8 cellular contexts compared by ENCODE assay signal in the genomic region with DNA sequence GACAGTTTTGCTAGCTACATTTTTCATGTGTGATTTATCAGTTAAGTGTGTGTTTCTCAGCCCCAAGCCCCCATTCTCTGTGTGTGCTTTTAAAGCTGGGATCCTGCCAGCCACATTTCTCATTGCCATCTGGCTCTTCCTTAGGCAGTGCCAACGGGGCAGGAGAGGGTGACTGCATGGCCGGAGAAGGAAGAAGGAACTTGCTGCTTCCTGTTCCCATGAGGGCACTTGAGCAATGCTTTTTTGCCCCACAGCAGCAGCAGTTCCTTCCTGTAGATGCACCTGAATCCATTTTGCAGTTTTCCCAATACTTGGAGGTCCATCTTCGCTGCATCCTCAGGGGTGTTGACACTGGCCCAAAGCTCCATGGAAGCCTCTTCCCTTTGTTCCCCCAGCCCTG. TPM values are rescaled to one million over a fixed set of nuclear protein-coding genes. Genes with fewer than 3 reads are reported as not detected.
DNase-seq lines count a peak whose midpoint lies in the region; ATAC-seq lines count a peak whose summit lies in the region.

No MANE protein-coding gene starts in this region.

- ATAC-seq in activated CD4-positive, alpha-beta T cell treated with anti-CD3 and anti-CD28 coated beads for 36 hours = no peak
- ATAC-seq in effector memory CD8-positive, alpha-beta T cell (replicated peaks) = no peak
- ATAC-seq in sciatic nerve = peak; percentile 22

- no peak for DNase-seq in activated CD4-positive, alpha-beta T cell treated with anti-CD3 and anti-CD28 coated beads for 36 hours
- DNase-seq in activated CD4-positive, alpha-beta T cell treated with anti-CD3 and anti-CD28 coated beads, Interleukin-2, amount 50 U/mL, for 48 hours = no peak
- DNase-seq in NOMO-1 treated with dmso at 0.1 percent for 144 hours (lab: John Stamatoyannopoulos, UW; ENCODE audit: unreplicated experiment) (peak; percentile 21), sciatic nerve (ENCODE audit: low spot score) (no peak), NCI-H748 (lab: John Stamatoyannopoulos, UW; ENCODE audit: unreplicated experiment) (no peak)
- no peak for DNase-seq in effector memory CD8-positive, alpha-beta T cell
- DNase-seq in stimulated activated naive CD4-positive, alpha-beta T cell treated with Interleukin-2 at 50 U/mL for 16 hours (lab: John Stamatoyannopoulos, UW) = no peak
- no peak for DNase-seq in activated CD4-positive, CD25-positive, alpha-beta regulatory T cell treated with anti-CD3 and anti-CD28 coated beads, Interleukin-2, amount 50 U/mL, for 72 hours

- H3K4me3 Mint-ChIP-seq in activated CD4-positive, alpha-beta T cell treated with anti-CD3 and anti-CD28 coated beads for 36 hours = no peak overlapping the region
- peak overlapping the region; percentile 67 to 72 for H3K4me3 Mint-ChIP-seq in effector memory CD8-positive, alpha-beta T cell

- intact Hi-C loops in activated CD4-positive, alpha-beta T cell treated with anti-CD3 and anti-CD28 coated beads for 36 hours (cut with DNase I, micrococcal nuclease) = loop anchor here in 1 of 2 experiments (5.0 kb wide), 2 partner anchors 38 to 132 kb away; a partner anchor contains a TSS
- intact Hi-C loops in sciatic nerve (cut with DNase I) = no loop called here

- peaks cover 86% of the 10 kb centered on the region for H3K4me1 Mint-ChIP-seq in activated CD4-positive, alpha-beta T cell treated with anti-CD3 and anti-CD28 coated beads for 36 hours
- H3K4me1 Mint-ChIP-seq in effector memory CD8-positive, alpha-beta T cell (ENCODE audit: low read depth in 2 of 2) = peaks cover 77 to 87% of the 10 kb centered on the region in 2 donors

- POLR2A ChIA-PET in activated CD4-positive, alpha-beta T cell treated with anti-CD3 and anti-CD28 coated beads for 36 hours (lab: Charles Lee) = interaction anchor here (0.6 to 1.2 kb wide), 4 partner anchors 21 to 38 kb away, joined by 3 to 5 read pairs (median 4); no protein-coding TSS in a partner anchor

- H3K36me3 Mint-ChIP-seq in activated CD4-positive, alpha-beta T cell treated with anti-CD3 and anti-CD28 coated beads for 36 hours (ENCODE audit: low read depth) = peaks cover 4% of the 10 kb centered on the region
- H3K36me3 Mint-ChIP-seq in effector memory CD8-positive, alpha-beta T cell (ENCODE audit: insufficient read depth) = peaks cover 4% of the 10 kb centered on the region

- CTCF ChIA-PET in activated CD4-positive, alpha-beta T cell treated with anti-CD3 and anti-CD28 coated beads for 36 hours (lab: Charles Lee) = interaction anchor here (0.9 to 1.5 kb wide), 7 partner anchors 9 to 171 kb away, joined by 3 to 8 read pairs (median 5); no protein-coding TSS in a partner anchor

- peak overlapping the region; percentile 92 for H3K27ac Mint-ChIP-seq in activated CD4-positive, alpha-beta T cell treated with anti-CD3 and anti-CD28 coated beads for 36 hours
- peak overlapping the region; percentile 86 to 89 for H3K27ac Mint-ChIP-seq in effector memory CD8-positive, alpha-beta T cell

- no peaks in the 10 kb centered on the region for H3K27me3 Mint-ChIP-seq in activated CD4-positive, alpha-beta T cell treated with anti-CD3 and anti-CD28 coated beads for 36 hours
- H3K27me3 Mint-ChIP-seq in effector memory CD8-positive, alpha-beta T cell = no peaks in the 10 kb centered on the region

- H3K9me3 Mint-ChIP-seq in activated CD4-positive, alpha-beta T cell treated with anti-CD3 and anti-CD28 coated beads for 36 hours (ENCODE audit: low read depth) = no peaks in the 10 kb centered on the region
- no peaks in the 10 kb centered on the region for H3K9me3 Mint-ChIP-seq in effector memory CD8-positive, alpha-beta T cell

RNA-seq across cellular contexts. Expression of a gene that starts 37.5 kb away (rescaled TPM):
- total RNA-seq in activated CD4-positive, alpha-beta T cell treated with anti-CD3 and anti-CD28 coated beads for 36 hours = 10 to 100 TPM; 37.3 to 40.3 TPM
- total RNA-seq in sciatic nerve = 86.0 TPM
